ENCODE assay signal across 8 cellular contexts in the genomic region with DNA sequence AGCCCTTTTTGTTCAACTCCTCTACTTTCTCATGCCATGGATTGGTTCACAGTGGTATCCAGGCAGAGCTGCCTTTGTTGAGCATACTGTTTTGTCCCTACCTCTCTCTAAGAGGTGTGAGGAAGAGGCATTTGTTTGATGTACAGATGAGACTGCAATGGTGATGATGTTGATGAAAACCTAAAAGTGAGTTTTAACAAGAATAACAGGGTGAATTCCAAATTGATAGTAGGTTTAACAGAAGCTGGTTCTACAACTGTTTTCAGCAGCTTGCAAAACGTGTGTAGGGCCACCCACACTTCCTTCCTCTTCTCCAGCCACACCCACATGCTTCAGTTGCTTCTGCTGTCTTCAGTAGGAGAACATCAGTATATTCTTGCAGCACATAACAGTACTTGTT. TPM values are rescaled to one million over a fixed set of nuclear protein-coding genes. Genes with fewer than 3 reads are reported as not detected.
DNase-seq lines count a peak whose midpoint lies in the region; ATAC-seq and TF ChIP-seq lines count a peak whose summit lies in the region.

No MANE protein-coding gene starts in this region.

- no peaks in the 10 kb centered on the region for H3K27me3 ChIP-seq in suprapubic skin

- DNase-seq in central memory CD4-positive, alpha-beta T cell: peak; percentile 82
- peak in 2 of 3 experiments; percentile 40 to 41 for DNase-seq in stimulated activated CD4-positive, alpha-beta T cell treated with anti-CD3 and anti-CD28 coated beads, TNF-alpha, amount 100 ng/mL, for 4 hours (ENCODE audit: low read depth in 3 of 3)
- DNase-seq in NCI-H2196 (lab: John Stamatoyannopoulos, UW; ENCODE audit: unreplicated experiment) (no peak), COLO829 (ENCODE audit: low spot score) (no peak), suprapubic skin (ENCODE audit: low spot score in 2 of 2) (no peak)

- H3K27ac ChIP-seq in suprapubic skin: no peak overlapping the region

- H3K9me3 Mint-ChIP-seq in T-helper 1 cell treated with Interleukin-12 subunit alpha and Interleukin-12 subunit beta and Interleukin-4 antibody, amounts not matched to agents 30 μg/mL and 1 μg/mL, for 36 hours: no peaks in the 10 kb centered on the region

- no peaks in the 10 kb centered on the region for H3K27me3 Mint-ChIP-seq in T-helper 1 cell treated with Interleukin-12 subunit alpha and Interleukin-12 subunit beta and Interleukin-4 antibody, amounts not matched to agents 30 μg/mL and 1 μg/mL, for 36 hours (ENCODE audit: low read depth)

- H3K4me3 ChIP-seq in suprapubic skin: no peak overlapping the region

- ATAC-seq in GM19023 (IDR thresholded peaks at IDR 0.05; ENCODE audit: unreplicated experiment) (peak; percentile 88), HG03064 (IDR thresholded peaks at IDR 0.05; ENCODE audit: low read depth, unreplicated experiment) (peak; percentile 79)

- H3K4me1 Mint-ChIP-seq in T-helper 1 cell treated with Interleukin-12 subunit alpha and Interleukin-12 subunit beta and Interleukin-4 antibody, amounts not matched to agents 30 μg/mL and 1 μg/mL, for 36 hours (ENCODE audit: low read depth): peaks cover 66% of the 10 kb centered on the region

- WGBS in suprapubic skin: 0% methylated on average over 1 of the region's 1 CpG

- no peak for TF ChIP-seq POLR2A in suprapubic skin (IDR thresholded peaks at IDR 0.05)

- peak overlapping the region; percentile 90 for H3K27ac Mint-ChIP-seq in T-helper 1 cell treated with Interleukin-12 subunit alpha and Interleukin-12 subunit beta and Interleukin-4 antibody, amounts not matched to agents 30 μg/mL and 1 μg/mL, for 36 hours

- peaks cover 76% of the 10 kb centered on the region for H3K4me1 ChIP-seq in suprapubic skin

- peaks cover 22% of the 10 kb centered on the region for H3K36me3 Mint-ChIP-seq in T-helper 1 cell treated with Interleukin-12 subunit alpha and Interleukin-12 subunit beta and Interleukin-4 antibody, amounts not matched to agents 30 μg/mL and 1 μg/mL, for 36 hours (ENCODE audit: low read depth)

- TF ChIP-seq CTCF in suprapubic skin (IDR thresholded peaks at IDR 0.05): no peak

- no peaks in the 10 kb centered on the region for H3K36me3 ChIP-seq in suprapubic skin

- H3K4me3 Mint-ChIP-seq in T-helper 1 cell treated with Interleukin-12 subunit alpha and Interleukin-12 subunit beta and Interleukin-4 antibody, amounts not matched to agents 30 μg/mL and 1 μg/mL, for 36 hours: peak overlapping the region; percentile 82

- no peaks in the 10 kb centered on the region for H3K9me3 ChIP-seq in suprapubic skin

- TF ChIP-seq EP300 in suprapubic skin (IDR thresholded peaks at IDR 0.05): no peak

RNA-seq across cellular contexts. Expression of gene SNRK, which starts 10.2 kb away (rescaled TPM):
- 100 to 1,000 TPM; 107 to 213 (median 177) TPM for total RNA-seq in suprapubic skin

Comparison
In these comparisons a context has a peak if more than half of its experiments do, and no peak if none do; other contexts are left out.
1. DNase-seq: peak in central memory CD4-positive, alpha-beta T cell (single experiment) and stimulated activated CD4-positive, alpha-beta T cell treated with anti-CD3 and anti-CD28 coated beads, TNF-alpha, amount 100 ng/mL, for 4 hours (2 of 3); none in NCI-H2196 (single experiment), COLO829 (single experiment) and suprapubic skin (0 of 2).